In the genomic region with DNA sequence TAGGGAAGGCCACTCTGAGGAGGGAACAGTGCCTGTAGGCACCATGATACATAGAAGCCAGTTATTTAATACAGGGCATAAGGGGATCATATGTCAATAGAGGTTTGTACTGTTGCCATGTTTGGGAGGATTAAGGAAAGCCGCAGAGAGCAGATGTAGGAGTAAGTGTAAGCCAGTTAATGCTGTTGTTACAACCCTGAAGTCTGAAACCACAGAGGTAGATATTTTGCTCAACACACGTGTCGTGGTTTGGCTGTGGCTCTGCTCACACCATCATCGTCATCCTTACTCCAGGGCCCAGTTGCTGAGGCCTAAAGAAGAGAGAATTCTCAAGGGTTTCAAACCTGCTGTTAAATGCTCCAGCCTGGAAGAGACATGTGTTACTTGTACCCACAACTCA, we compare ENCODE assay signal across 19 cellular contexts. TPM values are rescaled to one million over a fixed set of nuclear protein-coding genes. Genes with fewer than 3 reads are reported as not detected.
DNase-seq lines count a peak whose midpoint lies in the region; ATAC-seq, FAIRE-seq and TF ChIP-seq lines count a peak whose summit lies in the region.
"Had no signal": no experiment of that assay in that cellular context is flagged by ENCODE, and none has a peak within 500 bp of the region (broad histone marks: within the 10 kb centered on the region; RNA-seq: fewer than 3 reads in every experiment).

No MANE protein-coding gene starts in this region.

- intact Hi-C loops in activated CD8-positive, alpha-beta T cell treated with anti-CD3 and anti-CD28 coated beads for 36 hours (cut with micrococcal nuclease), result no loop called here

- peaks cover 14% of the 10 kb centered on the region for H3K36me3 Mint-ChIP-seq in activated CD8-positive, alpha-beta T cell treated with anti-CD3 and anti-CD28 coated beads for 36 hours (ENCODE audit: low read depth)
- H3K36me3 Mint-ChIP-seq in activated CD8-positive, alpha-beta T cell treated with anti-CD3 and anti-CD28 coated beads, Interleukin-2, amount 10 ng/mL, durations not matched to agents 7 days and 5 days (ENCODE audit: low read depth), result peaks cover 5% of the 10 kb centered on the region
- H3K36me3 Mint-ChIP-seq in naive thymus-derived CD8-positive, alpha-beta T cell, result peaks cover 9 to 29% (median 22%) of the 10 kb centered on the region in 3 donors

- H3K4me3 Mint-ChIP-seq in activated CD8-positive, alpha-beta T cell treated with anti-CD3 and anti-CD28 coated beads for 36 hours, result no peak overlapping the region
- no peak overlapping the region for H3K4me3 Mint-ChIP-seq in activated CD8-positive, alpha-beta T cell treated with anti-CD3 and anti-CD28 coated beads, Interleukin-2, amount 10 ng/mL, durations not matched to agents 7 days and 5 days
- H3K4me3 Mint-ChIP-seq in naive thymus-derived CD8-positive, alpha-beta T cell, result no peak overlapping the region
- H3K4me3 Mint-ChIP-seq: immature natural killer cell, memory B cell had no signal

- in situ Hi-C loops in SK-MEL-5 (cut with HindIII; ENCODE audit: low pct_unique_long_range_greater_than_20kb, low sequenced_read_pairs), result no loop called here

- peaks cover 26% of the 10 kb centered on the region for H3K4me1 Mint-ChIP-seq in activated CD8-positive, alpha-beta T cell treated with anti-CD3 and anti-CD28 coated beads for 36 hours (ENCODE audit: low read depth)
- peaks cover 22% of the 10 kb centered on the region for H3K4me1 Mint-ChIP-seq in activated CD8-positive, alpha-beta T cell treated with anti-CD3 and anti-CD28 coated beads, Interleukin-2, amount 10 ng/mL, durations not matched to agents 7 days and 5 days (ENCODE audit: low read depth)
- H3K4me1 Mint-ChIP-seq in naive thymus-derived CD8-positive, alpha-beta T cell, result peaks cover 15 to 29% (median 21%) of the 10 kb centered on the region in 4 donors
- H3K4me1 Mint-ChIP-seq: immature natural killer cell, memory B cell had no signal

- no peaks in the 10 kb centered on the region for H3K27me3 Mint-ChIP-seq in activated CD8-positive, alpha-beta T cell treated with anti-CD3 and anti-CD28 coated beads for 36 hours
- no peaks in the 10 kb centered on the region for H3K27me3 Mint-ChIP-seq in activated CD8-positive, alpha-beta T cell treated with anti-CD3 and anti-CD28 coated beads, Interleukin-2, amount 10 ng/mL, durations not matched to agents 7 days and 5 days (ENCODE audit: low read depth)
- H3K27me3 Mint-ChIP-seq in naive thymus-derived CD8-positive, alpha-beta T cell, result no peaks in the 10 kb centered on the region

- CTCF ChIA-PET in activated CD8-positive, alpha-beta T cell treated with anti-CD3 and anti-CD28 coated beads for 36 hours (lab: Charles Lee), result interaction anchor here (1.1 kb wide), 1 partner anchor 30 kb away, joined by 3 read pairs; no protein-coding TSS in a partner anchor
- CTCF ChIA-PET in activated CD8-positive, alpha-beta T cell treated with anti-CD3 and anti-CD28 coated beads, Interleukin-2, amount 10 ng/mL, durations not matched to agents 7 days and 5 days (lab: Charles Lee), result no interaction called here

- POLR2A ChIA-PET in activated CD8-positive, alpha-beta T cell treated with anti-CD3 and anti-CD28 coated beads for 36 hours (lab: Charles Lee), result no interaction called here
- POLR2A ChIA-PET in activated CD8-positive, alpha-beta T cell treated with anti-CD3 and anti-CD28 coated beads, Interleukin-2, amount 10 ng/mL, durations not matched to agents 7 days and 5 days (lab: Charles Lee), result no interaction called here
- POLR2A ChIA-PET in naive thymus-derived CD8-positive, alpha-beta T cell (lab: Charles Lee), result no interaction called here

- no peaks in the 10 kb centered on the region for H3K36me3 ChIP-seq in KOPT-K1 (ENCODE audit: insufficient read depth, low read length)
- H3K36me3 ChIP-seq: esophagus squamous epithelium had no signal

- peaks cover 25% of the 10 kb centered on the region for H3K9me3 Mint-ChIP-seq in activated CD8-positive, alpha-beta T cell treated with anti-CD3 and anti-CD28 coated beads for 36 hours
- peaks cover 20% of the 10 kb centered on the region for H3K9me3 Mint-ChIP-seq in activated CD8-positive, alpha-beta T cell treated with anti-CD3 and anti-CD28 coated beads, Interleukin-2, amount 10 ng/mL, durations not matched to agents 7 days and 5 days (ENCODE audit: insufficient read depth)
- H3K9me3 Mint-ChIP-seq in naive thymus-derived CD8-positive, alpha-beta T cell, result peaks cover 6 to 43% (median 30%) of the 10 kb centered on the region in 9 donors

- peak; percentile 36 for DNase-seq in activated CD8-positive, alpha-beta T cell treated with anti-CD3 and anti-CD28 coated beads for 36 hours
- DNase-seq in activated CD8-positive, alpha-beta T cell treated with anti-CD3 and anti-CD28 coated beads, Interleukin-2, amount 10 ng/mL, durations not matched to agents 7 days and 5 days, result no peak
- DNase-seq in SK-MEL-5 (ENCODE audit: low read depth, low spot score), result peak; percentile 11
- peak; percentile 52 for DNase-seq in retinal pigment epithelial cell (ENCODE audit: low read depth)
- DNase-seq in naive thymus-derived CD8-positive, alpha-beta T cell, result no peak
- DNase-seq in H54 (ENCODE audit: insufficient read length, low spot score), result no peak
- DNase-seq: esophagus squamous epithelium, head of caudate nucleus, immature natural killer cell, Kasumi-1, NCI-H187, NCI-H774, psoas muscle, RPMI8226 had no signal

- no peak overlapping the region for H3K27ac Mint-ChIP-seq in activated CD8-positive, alpha-beta T cell treated with anti-CD3 and anti-CD28 coated beads for 36 hours
- H3K27ac Mint-ChIP-seq in activated CD8-positive, alpha-beta T cell treated with anti-CD3 and anti-CD28 coated beads, Interleukin-2, amount 10 ng/mL, durations not matched to agents 7 days and 5 days, result no peak overlapping the region
- H3K27ac Mint-ChIP-seq in naive thymus-derived CD8-positive, alpha-beta T cell, result peak overlapping the region in 1 of 10 donors; percentile 30
- H3K27ac Mint-ChIP-seq: immature natural killer cell, memory B cell had no signal

- H3K9me3 ChIP-seq in KOPT-K1 (ENCODE audit: insufficient read depth, low read length, poor library complexity, severe bottlenecking), result peaks cover 19% of the 10 kb centered on the region
- H3K9me3 ChIP-seq: psoas muscle had no signal

- peak; percentile 32 for ATAC-seq in activated CD8-positive, alpha-beta T cell treated with anti-CD3 and anti-CD28 coated beads for 36 hours
- ATAC-seq in activated CD8-positive, alpha-beta T cell treated with anti-CD3 and anti-CD28 coated beads, Interleukin-2, amount 10 ng/mL, durations not matched to agents 7 days and 5 days, result no peak
- no peak for ATAC-seq in naive thymus-derived CD8-positive, alpha-beta T cell
- no peak for ATAC-seq in HG03159 (IDR thresholded peaks at IDR 0.05; ENCODE audit: unreplicated experiment)
- ATAC-seq: psoas muscle had no signal

- peak overlapping the region; percentile 9 for H3K27ac ChIP-seq in KOPT-K1 (ENCODE audit: low read depth, low read length, poor library complexity, severe bottlenecking)
- H3K27ac ChIP-seq: esophagus squamous epithelium, HL-60, psoas muscle, VCaP had no signal

- no peak for TF ChIP-seq POLR2A in H54 (IDR thresholded peaks at IDR 0.05; ENCODE audit: low read depth, low read length)

- TF ChIP-seq CTCF in activated CD8-positive, alpha-beta T cell treated with anti-CD3 and anti-CD28 coated beads for 36 hours (IDR thresholded peaks at IDR 0.05), result no peak
- TF ChIP-seq CTCF in retinal pigment epithelial cell (conservative IDR thresholded peaks at IDR 0.05; ENCODE audit: low read depth, low read length), result no peak

- no peak overlapping the region for H3K4me3 ChIP-seq in retinal pigment epithelial cell (ENCODE audit: low read length)
- H3K4me3 ChIP-seq: esophagus squamous epithelium, psoas muscle had no signal

- no peak for FAIRE-seq in H54 (lab: Jason Lieb, UNC)

RNA-seq across cellular contexts. Expression of a gene that starts 31.1 kb away (rescaled TPM):
- total RNA-seq in activated CD8-positive, alpha-beta T cell treated with anti-CD3 and anti-CD28 coated beads for 36 hours, result 100 to 1,000 TPM; 150 to 154 TPM
- 100 to 1,000 TPM; 138 to 150 TPM for total RNA-seq in activated CD8-positive, alpha-beta T cell treated with anti-CD3 and anti-CD28 coated beads, Interleukin-2, amount 10 ng/mL, durations not matched to agents 7 days and 5 days
- total RNA-seq in SK-MEL-5 (2014; rRNA removed; shearing (Covaris generic)), result 54.2 and 58.9 TPM in 2 replicates
- 222 and 322 TPM in 2 replicates for polyA plus RNA-seq in SK-MEL-5 (2015; cell fraction: cytosol; rRNA removed)
- 46.4 and 77.4 TPM in 2 replicates for polyA plus RNA-seq in SK-MEL-5 (2015; cell fraction: nucleus; rRNA removed)
- total RNA-seq in naive thymus-derived CD8-positive, alpha-beta T cell, result 100 to 1,000 TPM; 106 to 110 TPM
- polyA plus RNA-seq in naive thymus-derived CD8-positive, alpha-beta T cell, result 100 to 1,000 TPM; 121 to 171 (median 152) TPM

Comparison
In these comparisons a context has a peak if more than half of its experiments do, and no peak if none do; other contexts are left out.
1. DNase-seq: peak in activated CD8-positive, alpha-beta T cell treated with anti-CD3 and anti-CD28 coated beads for 36 hours (single experiment), SK-MEL-5 (single experiment) and retinal pigment epithelial cell (single experiment); none in activated CD8-positive, alpha-beta T cell treated with anti-CD3 and anti-CD28 coated beads, Interleukin-2, amount 10 ng/mL, durations not matched to agents 7 days and 5 days (single experiment), naive thymus-derived CD8-positive, alpha-beta T cell (0 of 10) and H54 (single experiment).